14 cellular contexts compared by ENCODE assay signal in genomic region chrX:115018040-115018647, GRCh38. TPM values are rescaled to one million over a fixed set of nuclear protein-coding genes. Genes with fewer than 3 reads are reported as not detected.
DNase-seq lines count a peak whose midpoint lies in the region; ATAC-seq and TF ChIP-seq lines count a peak whose summit lies in the region.
"Had no signal": no experiment of that assay in that cellular context is flagged by ENCODE, and none has a peak within 500 bp of the region (broad histone marks: within the 10 kb centered on the region; RNA-seq: fewer than 3 reads in every experiment).

No MANE protein-coding gene starts in this region.

- H3K27me3 Mint-ChIP-seq in neural crest cell (ENCODE audit: low read depth) = no peaks in the 10 kb centered on the region

- TF ChIP-seq CTCF in colonic mucosa (IDR thresholded peaks at IDR 0.05) = peak; percentile 36
- peak; percentile 68 for TF ChIP-seq CTCF in neural crest cell (conservative IDR thresholded peaks at IDR 0.05)
- no peak for TF ChIP-seq CTCF in suprapubic skin (IDR thresholded peaks at IDR 0.05)

- H3K27ac Mint-ChIP-seq in neural crest cell (ENCODE audit: unreplicated experiment) = no peak overlapping the region
- H3K27ac Mint-ChIP-seq: T-helper 1 cell treated with Interleukin-12 subunit alpha and Interleukin-12 subunit beta and Interleukin-4 antibody, amounts not matched to agents 30 μg/mL and 1 μg/mL, for 36 hours had no signal

- TF ChIP-seq POLR2A in suprapubic skin (IDR thresholded peaks at IDR 0.05) = no peak

- ATAC-seq in aorta (ENCODE audit: low FRiP score) (no peak), HG03196 (IDR thresholded peaks at IDR 0.05; ENCODE audit: unreplicated experiment) (no peak)

- intact Hi-C loops in colonic mucosa (cut with DNase I) = no loop called here
- intact Hi-C loops in aorta (cut with DNase I) = loop anchor here in 1 of 2 donors (5.0 kb wide), 1 partner anchor 46 kb away; no protein-coding TSS in a partner anchor

- peaks cover 8% of the 10 kb centered on the region for H3K4me1 Mint-ChIP-seq in neural crest cell

- peaks cover 3% of the 10 kb centered on the region for H3K9me3 Mint-ChIP-seq in neural crest cell
- H3K9me3 Mint-ChIP-seq: T-helper 1 cell treated with Interleukin-12 subunit alpha and Interleukin-12 subunit beta and Interleukin-4 antibody, amounts not matched to agents 30 μg/mL and 1 μg/mL, for 36 hours had no signal

- H3K9me3 ChIP-seq in colonic mucosa = no peaks in the 10 kb centered on the region
- H3K9me3 ChIP-seq in suprapubic skin = no peaks in the 10 kb centered on the region
- no peaks in the 10 kb centered on the region for H3K9me3 ChIP-seq in aorta (ENCODE audit: control insufficient read depth, low read length)
- H3K9me3 ChIP-seq: uterus had no signal

- H3K36me3 ChIP-seq in colonic mucosa = no peaks in the 10 kb centered on the region
- H3K36me3 ChIP-seq in suprapubic skin = no peaks in the 10 kb centered on the region
- no peaks in the 10 kb centered on the region for H3K36me3 ChIP-seq in aorta (ENCODE audit: control insufficient read depth in 1 of 2, insufficient read depth in 2 of 2, low read length in 1 of 2)
- H3K36me3 ChIP-seq: uterus had no signal

- DNase-seq in NCI-H82 (lab: John Stamatoyannopoulos, UW) (peak; percentile 23), NCI-H82 treated with DMSO at 0.1 percent for 48 hours (lab: John Stamatoyannopoulos, UW; ENCODE audit: unreplicated experiment) (no peak), NAMALWA (ENCODE audit: low spot score) (peak; percentile 20), colonic mucosa (no peak), neural crest cell (ENCODE audit: low read depth, low spot score) (no peak), suprapubic skin (ENCODE audit: low spot score in 2 of 2) (no peak), aorta (no peak)
- DNase-seq: GOT3, Kasumi-1, NCI-H510A, retina, uterus had no signal

- H3K4me3 Mint-ChIP-seq in neural crest cell = no peak overlapping the region
- H3K4me3 Mint-ChIP-seq: T-helper 1 cell treated with Interleukin-12 subunit alpha and Interleukin-12 subunit beta and Interleukin-4 antibody, amounts not matched to agents 30 μg/mL and 1 μg/mL, for 36 hours had no signal

- H3K36me3 Mint-ChIP-seq in neural crest cell (ENCODE audit: low read depth) = no peaks in the 10 kb centered on the region

- no peak overlapping the region for H3K27ac ChIP-seq in colonic mucosa
- H3K27ac ChIP-seq in suprapubic skin = no peak overlapping the region
- no peak overlapping the region for H3K27ac ChIP-seq in aorta (ENCODE audit: low read depth in 1 of 2, low read length in 2 of 2)
- H3K27ac ChIP-seq: uterus had no signal

- H3K4me3 ChIP-seq in colonic mucosa = no peak overlapping the region
- no peak overlapping the region for H3K4me3 ChIP-seq in suprapubic skin
- no peak overlapping the region for H3K4me3 ChIP-seq in aorta (ENCODE audit: low read length in 2 of 2)
- H3K4me3 ChIP-seq: uterus had no signal

- 45% methylated on average over 6 of the region's 6 CpGs for WGBS in suprapubic skin
- 45 to 68% methylated on average over 6 of the region's 6 CpGs for WGBS in aorta, 2 donors

- H3K9ac ChIP-seq in colonic mucosa (ENCODE audit: low read depth in 2 of 2, low read length in 2 of 2) = no peak overlapping the region

- TF ChIP-seq EP300 in suprapubic skin (IDR thresholded peaks at IDR 0.05) = no peak

- H3K27me3 ChIP-seq in colonic mucosa (no peaks in the 10 kb centered on the region), suprapubic skin (no peaks in the 10 kb centered on the region), aorta (ENCODE audit: control insufficient read depth in 1 of 2, insufficient read depth in 2 of 2, low read length in 1 of 2) (no peaks in the 10 kb centered on the region)
- H3K27me3 ChIP-seq: uterus had no signal

- no peaks in the 10 kb centered on the region for H3K4me1 ChIP-seq in colonic mucosa
- H3K4me1 ChIP-seq in suprapubic skin = no peaks in the 10 kb centered on the region
- H3K4me1 ChIP-seq in aorta (ENCODE audit: control insufficient read depth in 1 of 2, insufficient read depth in 2 of 2, low read length in 2 of 2) = no peaks in the 10 kb centered on the region
- H3K4me1 ChIP-seq: uterus had no signal

RNA-seq across cellular contexts. Expression of gene IL13RA2, which starts 0.7 kb away (rescaled TPM):
- total RNA-seq in colonic mucosa = under 1 TPM in 1 of 2 donors, not detected in 1; 0.37 TPM
- total RNA-seq in neural crest cell = 0.51 and 0.57 TPM in 2 replicates
- under 1 TPM in 1 of 4 donors, not detected in 3; 0.81 TPM for total RNA-seq in suprapubic skin
- 10 to 100 TPM in 1 of 2 donors, 1 to 10 TPM in 1; 7.3 to 13.8 TPM for total RNA-seq in aorta
- 10 to 100 TPM; 27.9 to 32.3 TPM for polyA plus RNA-seq in aorta
- total RNA-seq: uterus had no signal

Comparison
In these comparisons a context has a peak if more than half of its experiments do, and no peak if none do; other contexts are left out.
1. DNase-seq: peak in NCI-H82 (single experiment) and NAMALWA (single experiment); none in NCI-H82 treated with DMSO at 0.1 percent for 48 hours (single experiment), colonic mucosa (single experiment), neural crest cell (single experiment), suprapubic skin (0 of 2) and aorta (0 of 2).
2. CTCF ChIP-seq: peak in colonic mucosa (single experiment) and neural crest cell (single experiment); none in suprapubic skin (0 of 2).